Comparison of ENCODE assay signal across 21 cellular contexts in genomic region chr11:76745561-76746207, GRCh38. TPM values are rescaled to one million over a fixed set of nuclear protein-coding genes. Genes with fewer than 3 reads are reported as not detected.
DNase-seq lines count a peak whose midpoint lies in the region; ATAC-seq and TF ChIP-seq lines count a peak whose summit lies in the region.
"Had no signal": no experiment of that assay in that cellular context is flagged by ENCODE, and none has a peak within 500 bp of the region (broad histone marks: within the 10 kb centered on the region; RNA-seq: fewer than 3 reads in every experiment).

No MANE protein-coding gene starts in this region.

- in situ Hi-C loops in G401 (cut with HindIII; ENCODE audit: low sequenced_read_pairs): no loop called here

- H3K9me3 Mint-ChIP-seq in brain: peaks cover 0 to 3% (median 0%) of the 10 kb centered on the region in 5 experiments
- H3K9me3 Mint-ChIP-seq: activated naive CD4-positive, alpha-beta T cell treated with anti-CD3 and anti-CD28 coated beads, Interleukin-2, amount 50 U/mL, for 72 hours; CD8-positive, alpha-beta memory T cell; naive thymus-derived CD8-positive, alpha-beta T cell; stimulated activated naive B cell treated with anti-CD40 and anti-IgM and Interleukin-4, amounts not matched to agents 10 μg/mL and 1 μg/mL and 100 μg/mL, for 72 hours had no signal

- no peak for TF ChIP-seq EP300 in stomach (IDR thresholded peaks at IDR 0.05)

- H3K27ac ChIP-seq in stomach (peak overlapping the region; percentile 8 to 63 (median 54)), dorsolateral prefrontal cortex (no peak overlapping the region)
- H3K27ac ChIP-seq: parathyroid adenoma, tibial artery had no signal

- 28 to 63% (median 42%) methylated on average over 8 of the region's 8 CpGs for WGBS in stomach, 5 donors

- intact Hi-C loops in left colon (cut with DNase I, micrococcal nuclease) (no loop called here), stomach (cut with DNase I; ENCODE audit: low total_unique reads) (loop anchor here (5.0 kb wide), 1 partner anchor 47 kb away; no protein-coding TSS in a partner anchor), dorsolateral prefrontal cortex (cut with DNase I) (no loop called here)

- TF ChIP-seq CTCF in brain (conservative IDR thresholded peaks at IDR 0.05): no peak
- TF ChIP-seq CTCF in stomach (IDR thresholded peaks at IDR 0.05): no peak
- no peak for TF ChIP-seq CTCF in dorsolateral prefrontal cortex (IDR thresholded peaks at IDR 0.05 in 54 of 56, conservative IDR thresholded peaks at IDR 0.05 in 2 of 56; ENCODE audit: low read depth in 1 of 56, partially characterized antibody in 56 of 56)

- no peak overlapping the region for H3K4me3 ChIP-seq in stomach
- H3K4me3 ChIP-seq in dorsolateral prefrontal cortex: no peak overlapping the region
- H3K4me3 ChIP-seq: tibial artery had no signal

- DNase-seq in HUDEP-2 (lab: John Stamatoyannopoulos, UW; ENCODE audit: unreplicated experiment in 76 of 76) (peak in 75 of 76 experiments; percentile 56 to 98 (median 89)), left colon (peak; percentile 67 to 82), stomach (peak; percentile 66), AG08396 (ENCODE audit: low spot score) (no peak), G401 (ENCODE audit: low spot score) (no peak), dorsolateral prefrontal cortex (no peak)
- DNase-seq: CD8-positive, alpha-beta memory T cell; DMS79 treated with DMSO at 0.1 percent for 48 hours; HCEC 1CT; hippocampal formation; naive thymus-derived CD8-positive, alpha-beta T cell; NCI-H1417; NCI-H2107; NCI-H510A treated with DMSO at 0.1 percent for 48 hours; stimulated activated CD4-positive, alpha-beta T cell treated with anti-CD3 and anti-CD28 coated beads, Interleukin-2, amount 100 ng/mL, for 24 hours; stimulated activated naive B cell treated with anti-CD40 and anti-IgM and Interleukin-4, amounts not matched to agents 10 μg/mL and 1 μg/mL and 100 μg/mL, for 72 hours; tibial artery had no signal

- H3K4me1 ChIP-seq in stomach: peaks cover 0 to 25% (median 8%) of the 10 kb centered on the region in 4 donors

- peak overlapping the region in 4 of 5 experiments; percentile 3 to 61 (median 17) for H3K27ac Mint-ChIP-seq in brain
- H3K27ac Mint-ChIP-seq: CD8-positive, alpha-beta memory T cell; stimulated activated naive B cell treated with anti-CD40 and anti-IgM and Interleukin-4, amounts not matched to agents 10 μg/mL and 1 μg/mL and 100 μg/mL, for 72 hours had no signal

- H3K36me3 Mint-ChIP-seq in brain: no peaks in the 10 kb centered on the region
- H3K36me3 Mint-ChIP-seq: activated naive CD4-positive, alpha-beta T cell treated with anti-CD3 and anti-CD28 coated beads, Interleukin-2, amount 50 U/mL, for 72 hours; CD8-positive, alpha-beta memory T cell; naive thymus-derived CD8-positive, alpha-beta T cell; stimulated activated naive B cell treated with anti-CD40 and anti-IgM and Interleukin-4, amounts not matched to agents 10 μg/mL and 1 μg/mL and 100 μg/mL, for 72 hours had no signal

- H3K36me3 ChIP-seq in stomach: no peaks in the 10 kb centered on the region
- H3K36me3 ChIP-seq: tibial artery had no signal

- H3K27me3 ChIP-seq in stomach: no peaks in the 10 kb centered on the region
- H3K27me3 ChIP-seq in dorsolateral prefrontal cortex: no peaks in the 10 kb centered on the region
- H3K27me3 ChIP-seq: tibial artery had no signal

- H3K27me3 Mint-ChIP-seq in brain: peaks cover 3% of the 10 kb centered on the region

- no peak overlapping the region for H3K4me3 Mint-ChIP-seq in brain
- H3K4me3 Mint-ChIP-seq: CD8-positive, alpha-beta memory T cell; naive thymus-derived CD8-positive, alpha-beta T cell; stimulated activated naive B cell treated with anti-CD40 and anti-IgM and Interleukin-4, amounts not matched to agents 10 μg/mL and 1 μg/mL and 100 μg/mL, for 72 hours had no signal

- no peaks in the 10 kb centered on the region for H3K9me3 ChIP-seq in stomach
- H3K9me3 ChIP-seq: tibial artery had no signal

- no peak for TF ChIP-seq POLR2A in stomach (IDR thresholded peaks at IDR 0.05)

- H3K4me1 Mint-ChIP-seq in brain: peaks cover 33% of the 10 kb centered on the region
- H3K4me1 Mint-ChIP-seq: CD8-positive, alpha-beta memory T cell; naive thymus-derived CD8-positive, alpha-beta T cell; stimulated activated naive B cell treated with anti-CD40 and anti-IgM and Interleukin-4, amounts not matched to agents 10 μg/mL and 1 μg/mL and 100 μg/mL, for 72 hours had no signal

- ATAC-seq in left colon (peak; percentile 88), HG02981 (IDR thresholded peaks at IDR 0.05; ENCODE audit: unreplicated experiment) (no peak)
- ATAC-seq: activated naive CD4-positive, alpha-beta T cell treated with anti-CD3 and anti-CD28 coated beads, Interleukin-2, amount 50 U/mL, for 72 hours; naive thymus-derived CD8-positive, alpha-beta T cell; stimulated activated naive B cell treated with anti-CD40 and anti-IgM and Interleukin-4, amounts not matched to agents 10 μg/mL and 1 μg/mL and 100 μg/mL, for 72 hours had no signal

RNA-seq across cellular contexts. Expression of gene TSKU, which starts 37.5 kb away (rescaled TPM):
- polyA plus RNA-seq in brain (ENCODE audit: insufficient read depth, low read depth, low replicate concordance) (3.2 TPM), stomach (10 to 100 TPM; 18.6 to 20.9 (median 18.9) TPM)
- total RNA-seq in left colon (10 to 100 TPM; 38.4 to 42.6 TPM), stomach (100 to 1,000 TPM in 1 of 5 donors, 10 to 100 TPM in 4; 11.1 to 114 (median 20.4) TPM), dorsolateral prefrontal cortex (1 to 10 TPM; 1.3 to 8.5 (median 3.4) TPM)
- total RNA-seq in G401 (2014; rRNA removed; shearing (Covaris generic)): 15.3 and 22.9 TPM in 2 replicates
- total RNA-seq: naive thymus-derived CD8-positive, alpha-beta T cell had no signal
- polyA plus RNA-seq: CD8-positive, alpha-beta memory T cell; naive thymus-derived CD8-positive, alpha-beta T cell had no signal

Comparison
In these comparisons a context has a peak if more than half of its experiments do, and no peak if none do; other contexts are left out.
1. DNase-seq: peak in HUDEP-2 (75 of 76), left colon (2 of 2) and stomach (single experiment); none in AG08396 (single experiment), G401 (single experiment) and dorsolateral prefrontal cortex (0 of 10).
2. H3K27ac ChIP-seq: peak in stomach (5 of 5); none in dorsolateral prefrontal cortex (0 of 59).